ENCODE assay signal across 8 cellular contexts in genomic region chr9:99822596-99823391, GRCh38. TPM values are rescaled to one million over a fixed set of nuclear protein-coding genes. Genes with fewer than 3 reads are reported as not detected.
DNase-seq lines count a peak whose midpoint lies in the region; ATAC-seq and TF ChIP-seq lines count a peak whose summit lies in the region.

No MANE protein-coding gene starts in this region.

- peak overlapping the region; percentile 98 for H3K27ac ChIP-seq in suprapubic skin

- H3K36me3 ChIP-seq in mucosa of stomach (ENCODE audit: control insufficient read depth, insufficient read depth, low read length) (no peaks in the 10 kb centered on the region), suprapubic skin (no peaks in the 10 kb centered on the region)

- H3K4me3 ChIP-seq in mucosa of stomach (ENCODE audit: low read length) (peak overlapping the region; percentile 81), suprapubic skin (peak overlapping the region; percentile 87)

- TF ChIP-seq CTCF in endothelial cell (IDR thresholded peaks at IDR 0.05; ENCODE audit: unreplicated experiment) = no peak
- no peak for TF ChIP-seq CTCF in suprapubic skin (IDR thresholded peaks at IDR 0.05)

- DNase-seq in NCI-H2196 (lab: John Stamatoyannopoulos, UW; ENCODE audit: unreplicated experiment) = peak; percentile 39
- no peak for DNase-seq in NCI-H2196 treated with DMSO at 0.1 percent for 48 hours (lab: John Stamatoyannopoulos, UW; ENCODE audit: unreplicated experiment)
- DNase-seq in NCI-H2227 treated with DMSO at 0.1 percent for 48 hours (lab: John Stamatoyannopoulos, UW) = peak; percentile 32
- peak; percentile 66 for DNase-seq in activated CD8-positive, alpha-beta memory T cell treated with anti-CD3 and anti-CD28 coated beads for 24 hours
- peak; percentile 50 for DNase-seq in endothelial cell (ENCODE audit: low spot score)
- peak in 1 of 2 donors; percentile 68 for DNase-seq in suprapubic skin (ENCODE audit: low spot score in 2 of 2)

- under 1% methylated on average over 42 of the region's 49 CpGs for WGBS in suprapubic skin

- H3K27me3 Mint-ChIP-seq in endothelial cell (ENCODE audit: unreplicated experiment) = peaks cover 55% of the 10 kb centered on the region

- H3K9me3 ChIP-seq in mucosa of stomach (ENCODE audit: control insufficient read depth, low read length) (no peaks in the 10 kb centered on the region), suprapubic skin (no peaks in the 10 kb centered on the region)

- no peak for TF ChIP-seq POLR2A in suprapubic skin (IDR thresholded peaks at IDR 0.05)

- peaks cover 7% of the 10 kb centered on the region for H3K36me3 Mint-ChIP-seq in endothelial cell (ENCODE audit: low read depth, unreplicated experiment)

- no peak for ATAC-seq in GM21515 (IDR thresholded peaks at IDR 0.05; ENCODE audit: unreplicated experiment)

- peak overlapping the region; percentile 89 for H3K27ac Mint-ChIP-seq in endothelial cell (ENCODE audit: unreplicated experiment)

- H3K9me3 Mint-ChIP-seq in endothelial cell (ENCODE audit: unreplicated experiment) = no peaks in the 10 kb centered on the region

- peaks cover 44% of the 10 kb centered on the region for H3K4me1 Mint-ChIP-seq in endothelial cell (ENCODE audit: unreplicated experiment)

- no peak for TF ChIP-seq EP300 in suprapubic skin (IDR thresholded peaks at IDR 0.05)

- H3K9ac ChIP-seq in mucosa of stomach (ENCODE audit: low read length) = peak overlapping the region; percentile 70

- peak overlapping the region; percentile 96 for H3K4me3 Mint-ChIP-seq in endothelial cell (ENCODE audit: unreplicated experiment)

- peaks cover 59% of the 10 kb centered on the region for H3K27me3 ChIP-seq in mucosa of stomach (ENCODE audit: control insufficient read depth, insufficient read depth, low read length)
- H3K27me3 ChIP-seq in suprapubic skin = peaks cover 37% of the 10 kb centered on the region

- H3K4me1 ChIP-seq in mucosa of stomach (ENCODE audit: control insufficient read depth, insufficient read depth, low read length) (peaks cover 32% of the 10 kb centered on the region), suprapubic skin (peaks cover 50% of the 10 kb centered on the region)

RNA-seq across cellular contexts. Expression of gene NR4A3, which starts 1.1 kb away (rescaled TPM):
- total RNA-seq in endothelial cell (ENCODE audit: unreplicated experiment) (0.18 TPM), suprapubic skin (1 to 10 TPM in 3 of 4 donors, under 1 TPM in 1; 0.64 to 5.9 (median 2.9) TPM)
